In the genomic region with DNA sequence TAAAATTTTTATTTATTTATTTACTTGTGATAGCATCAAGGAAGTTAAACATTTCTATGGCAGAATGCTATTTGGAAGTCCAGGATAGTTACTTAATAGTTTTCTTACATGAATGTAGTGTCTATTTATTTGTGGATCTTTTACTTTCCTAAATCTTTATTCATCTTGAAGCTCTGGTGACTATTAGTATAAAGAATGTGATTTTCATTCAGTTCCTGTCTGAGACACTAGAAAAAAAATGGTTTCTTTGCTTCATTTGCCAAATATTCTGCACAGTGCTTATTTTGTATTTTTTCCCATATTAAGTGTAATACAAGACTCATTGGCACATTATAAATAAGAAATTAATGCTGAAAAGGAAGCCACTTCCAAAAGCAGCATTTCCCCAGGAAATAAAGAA, we compare ENCODE assay signal across 1 cellular context.
TF ChIP-seq lines count a peak whose summit lies in the region.

No MANE protein-coding gene starts in this region.

TF ChIP-seq in IMR-90, 13 proteins besides CTCF, POLR2A, EP300 and RAD21 (continued from another document):
- TF ChIP-seq, protein P1, sequence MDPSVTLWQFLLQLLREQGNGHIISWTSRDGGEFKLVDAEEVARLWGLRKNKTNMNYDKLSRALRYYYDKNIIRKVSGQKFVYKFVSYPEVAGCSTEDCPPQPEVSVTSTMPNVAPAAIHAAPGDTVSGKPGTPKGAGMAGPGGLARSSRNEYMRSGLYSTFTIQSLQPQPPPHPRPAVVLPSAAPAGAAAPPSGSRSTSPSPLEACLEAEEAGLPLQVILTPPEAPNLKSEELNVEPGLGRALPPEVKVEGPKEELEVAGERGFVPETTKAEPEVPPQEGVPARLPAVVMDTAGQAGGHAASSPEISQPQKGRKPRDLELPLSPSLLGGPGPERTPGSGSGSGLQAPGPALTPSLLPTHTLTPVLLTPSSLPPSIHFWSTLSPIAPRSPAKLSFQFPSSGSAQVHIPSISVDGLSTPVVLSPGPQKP (IDR thresholded peaks at IDR 0.05; ENCODE audit: borderline replicate concordance, low read depth, low read length) = no peak
- no peak for TF ChIP-seq RCOR1 (IDR thresholded peaks at IDR 0.05; ENCODE audit: insufficient replicate concordance, low read length)
- no peak for TF ChIP-seq BHLHE40 (IDR thresholded peaks at IDR 0.05; ENCODE audit: low read depth, low read length)
- TF ChIP-seq NFE2L2 (IDR thresholded peaks at IDR 0.05; ENCODE audit: low read depth, low read length) = no peak
- TF ChIP-seq MAZ (IDR thresholded peaks at IDR 0.05; ENCODE audit: borderline replicate concordance, low read depth, low read length) = no peak
